ENCODE assay signal across 8 cellular contexts in the genomic region with DNA sequence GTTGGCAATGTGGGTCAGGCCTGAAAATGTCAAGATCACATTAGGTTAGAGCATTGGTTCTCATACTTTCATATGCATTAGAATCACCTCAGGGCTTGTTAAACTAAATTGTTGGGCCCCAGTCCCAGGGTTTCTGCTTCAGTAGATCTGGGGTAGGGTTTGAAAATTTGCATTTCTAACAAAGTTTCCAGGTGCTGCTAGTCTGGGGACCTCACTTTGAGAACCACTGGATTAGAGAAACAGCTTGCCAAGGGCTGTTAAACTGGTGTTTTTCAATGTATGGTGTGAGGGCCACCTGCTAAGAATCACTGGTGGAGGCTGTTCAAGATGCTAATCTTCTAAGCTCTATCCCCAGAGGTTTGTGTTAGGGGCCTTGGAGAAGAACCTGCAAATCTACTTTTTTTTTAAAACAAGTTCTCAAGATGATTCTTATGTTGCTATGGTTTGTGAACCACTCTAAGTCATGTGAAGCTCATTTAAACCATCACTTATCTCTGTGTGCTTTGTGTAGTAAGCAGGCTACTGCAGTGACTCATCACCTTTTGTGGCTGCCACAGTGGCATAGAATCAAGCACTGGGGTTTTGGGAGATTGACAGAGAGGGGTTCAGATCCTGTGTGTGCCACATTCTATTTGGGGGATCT.
DNase-seq lines count a peak whose midpoint lies in the region; ATAC-seq and TF ChIP-seq lines count a peak whose summit lies in the region.

No MANE protein-coding gene starts in this region.

- no peak overlapping the region for H3K9ac ChIP-seq in GM23248

- H3K36me3 ChIP-seq in GM23248 (ENCODE audit: low read depth) (no peaks in the 10 kb centered on the region), kidney epithelial cell (ENCODE audit: control insufficient read depth, insufficient read depth, low read length) (no peaks in the 10 kb centered on the region)

- no peaks in the 10 kb centered on the region for H4K20me1 ChIP-seq in GM23248 (ENCODE audit: insufficient read depth)

- DNase-seq in GM23248 (peak; percentile 27), M059J (ENCODE audit: low read depth) (peak; percentile 59), kidney epithelial cell (ENCODE audit: low read depth) (peak; percentile 5), HuH-7 (ENCODE audit: low spot score) (no peak), SHP77 (lab: John Stamatoyannopoulos, UW) (no peak), left cardiac atrium (no peak)
- DNase-seq in activated CD4-positive, CD25-positive, alpha-beta regulatory T cell treated with anti-CD3 and anti-CD28 coated beads, Interleukin-2, amount 50 U/mL, for 72 hours = no peak

- in situ Hi-C loops in GM23248 (cut with MboI) = no loop called here

- no peak overlapping the region for H2AFZ ChIP-seq in GM23248

- no peak overlapping the region for H3K4me3 ChIP-seq in GM23248
- H3K4me3 ChIP-seq in kidney epithelial cell (ENCODE audit: low read depth, low read length) = no peak overlapping the region

- H3K79me2 ChIP-seq in GM23248 (ENCODE audit: insufficient read depth) = no peaks in the 10 kb centered on the region

- no peak overlapping the region for H3K4me2 ChIP-seq in GM23248 (ENCODE audit: unreplicated experiment)

- H3K9me3 ChIP-seq in GM23248 (ENCODE audit: low read depth) = no peaks in the 10 kb centered on the region

- no peak overlapping the region for H3K27ac ChIP-seq in GM23248

- peak; percentile 84 for ATAC-seq in GM18519 (IDR thresholded peaks at IDR 0.05; ENCODE audit: low FRiP score, unreplicated experiment)
- no peak for ATAC-seq in left cardiac atrium

- no peaks in the 10 kb centered on the region for H3F3A ChIP-seq in GM23248 (ENCODE audit: insufficient read depth)

- H3K27me3 ChIP-seq in GM23248 (replicated peaks; ENCODE audit: insufficient read depth) (peaks cover 16% of the 10 kb centered on the region), kidney epithelial cell (ENCODE audit: control insufficient read depth, insufficient read depth, low read length) (no peaks in the 10 kb centered on the region)

- no peaks in the 10 kb centered on the region for H3K4me1 ChIP-seq in GM23248 (ENCODE audit: insufficient read depth)

- H3K9me2 ChIP-seq in GM23248 (ENCODE audit: insufficient read depth) = no peaks in the 10 kb centered on the region

- no peak for TF ChIP-seq CTCF in kidney epithelial cell (IDR thresholded peaks at IDR 0.05; ENCODE audit: insufficient read depth, low read length, poor library complexity, severe bottlenecking)

- intact Hi-C loops in left cardiac atrium (cut with DNase I) = no loop called here

Comparison
In these comparisons a context has a peak if more than half of its experiments do, and no peak if none do; other contexts are left out.
1. DNase-seq: peak in GM23248 (single experiment), M059J (single experiment) and kidney epithelial cell (single experiment); none in HuH-7 (single experiment), SHP77 (0 of 2), left cardiac atrium (single experiment) and activated CD4-positive, CD25-positive, alpha-beta regulatory T cell treated with anti-CD3 and anti-CD28 coated beads, Interleukin-2, amount 50 U/mL, for 72 hours (single experiment).